In genomic region chr15:32879980-32880379, GRCh38 we compare ENCODE assay signal across 17 cellular contexts.
DNase-seq lines count a peak whose midpoint lies in the region; ATAC-seq, FAIRE-seq and TF ChIP-seq lines count a peak whose summit lies in the region.
"Had no signal": no experiment of that assay in that cellular context is flagged by ENCODE, and none has a peak within 500 bp of the region (broad histone marks: within the 10 kb centered on the region; RNA-seq: fewer than 3 reads in every experiment).

No MANE protein-coding gene starts in this region.

- H3K4me2 ChIP-seq in A549, result no peak overlapping the region

- H3K27me3 Mint-ChIP-seq in T-helper 17 cell, result no peaks in the 10 kb centered on the region
- no peaks in the 10 kb centered on the region for H3K27me3 Mint-ChIP-seq in nephron progenitor cell (ENCODE audit: low read depth, poor library complexity)

- FAIRE-seq in A549 (lab: Jason Lieb, UNC), result peak; percentile 7
- FAIRE-seq: GM12878, H1 had no signal

- H3K4me1 ChIP-seq in A549, result no peaks in the 10 kb centered on the region
- H3K4me1 ChIP-seq in esophagus muscularis mucosa, result peaks cover 4 to 78% (median 55%) of the 10 kb centered on the region in 4 donors

- no peaks in the 10 kb centered on the region for H3K36me3 ChIP-seq in esophagus muscularis mucosa

- POLR2A ChIA-PET in A549 (lab: Yijun Ruan, JAX), result no interaction called here

- peak overlapping the region; percentile 15 for H3K4me3 Mint-ChIP-seq in T-helper 17 cell
- H3K4me3 Mint-ChIP-seq in nephron progenitor cell, result no peak overlapping the region
- H3K4me3 Mint-ChIP-seq: CD8-positive, alpha-beta T cell; H9 had no signal

- DNase-seq in A549 (ENCODE audit: low read depth in 1 of 2, low spot score in 1 of 2) (no peak), T-helper 17 cell (no peak), esophagus muscularis mucosa (ENCODE audit: extremely low spot score) (no peak), nephron progenitor cell (no peak), NCI-H82 (lab: John Stamatoyannopoulos, UW) (no peak)
- DNase-seq in stimulated activated naive CD4-positive, alpha-beta T cell (lab: John Stamatoyannopoulos, UW), result no peak
- DNase-seq: Calu3; CD8-positive, alpha-beta T cell; DND-41; EL; H9 had no signal

- no peak overlapping the region for H3K4me3 ChIP-seq in A549
- no peak overlapping the region for H3K4me3 ChIP-seq in esophagus muscularis mucosa
- H3K4me3 ChIP-seq: BLaER1 treated with 17β-estradiol and CSF1 and Interleukin-3, amounts not matched to agents 10 nM and 100 nM; GM12878 had no signal

- CTCF ChIA-PET in A549 (lab: Yijun Ruan, JAX), result interaction anchor here (1.3 to 2.5 kb wide), 2 partner anchors 11 to 77 kb away, joined by 3 to 8 read pairs; no protein-coding TSS in a partner anchor

- H3K27me3 ChIP-seq in esophagus muscularis mucosa, result no peaks in the 10 kb centered on the region
- H3K27me3 ChIP-seq: BLaER1 treated with 17β-estradiol and CSF1 and Interleukin-3, amounts not matched to agents 10 nM and 100 nM had no signal

- WGBS in A549 (ENCODE audit: missing lambda C conversion rate), result 90% methylated on average over 6 of the region's 6 CpGs
- WGBS in esophagus muscularis mucosa, result 54% methylated on average over 6 of the region's 6 CpGs

- peaks cover 4% of the 10 kb centered on the region for H3K9me3 Mint-ChIP-seq in nephron progenitor cell
- H3K9me3 Mint-ChIP-seq: CD8-positive, alpha-beta T cell; H9 had no signal

- H3K9me3 ChIP-seq in A549, result no peaks in the 10 kb centered on the region
- no peaks in the 10 kb centered on the region for H3K9me3 ChIP-seq in T-helper 17 cell (ENCODE audit: control insufficient read depth, low read length, poor library complexity, severe bottlenecking)
- H3K9me3 ChIP-seq in esophagus muscularis mucosa, result no peaks in the 10 kb centered on the region
- H3K9me3 ChIP-seq: BLaER1 treated with 17β-estradiol and CSF1 and Interleukin-3, amounts not matched to agents 10 nM and 100 nM had no signal

- no peak for TF ChIP-seq RAD21 in A549 (conservative IDR thresholded peaks at IDR 0.05 in 1 of 2, IDR thresholded peaks at IDR 0.05 in 1 of 2)

- H3K27ac Mint-ChIP-seq in T-helper 17 cell (no peak overlapping the region), nephron progenitor cell (peak overlapping the region; percentile 84)
- H3K27ac Mint-ChIP-seq: CD8-positive, alpha-beta T cell; H9 had no signal

- H3K36me3 Mint-ChIP-seq in T-helper 17 cell (ENCODE audit: low read depth) (peaks cover 3% of the 10 kb centered on the region), nephron progenitor cell (ENCODE audit: low read depth) (peaks cover 11% of the 10 kb centered on the region)
- H3K36me3 Mint-ChIP-seq: CD8-positive, alpha-beta T cell had no signal

- H3K4me1 Mint-ChIP-seq in T-helper 17 cell, result peaks cover 4% of the 10 kb centered on the region
- peaks cover 73% of the 10 kb centered on the region for H3K4me1 Mint-ChIP-seq in nephron progenitor cell

- intact Hi-C loops in esophagus muscularis mucosa (cut with DNase I), result no loop called here

- TF ChIP-seq CTCF in A549 (IDR thresholded peaks at IDR 0.05) (no peak), esophagus muscularis mucosa (IDR thresholded peaks at IDR 0.05) (no peak), nephron progenitor cell (IDR thresholded peaks at IDR 0.05) (no peak)

- TF ChIP-seq EP300 in A549 (IDR thresholded peaks at IDR 0.05), result no peak
- TF ChIP-seq EP300 in esophagus muscularis mucosa (IDR thresholded peaks at IDR 0.05), result no peak

- TF ChIP-seq POLR2A in A549 (IDR thresholded peaks at IDR 0.05; ENCODE audit: low read length) (no peak), esophagus muscularis mucosa (IDR thresholded peaks at IDR 0.05; ENCODE audit: low read depth) (no peak)

- H3K27ac ChIP-seq in A549 (no peak overlapping the region), esophagus muscularis mucosa (replicated peaks in 1 of 4) (peak overlapping the region; percentile 73 to 78 (median 76))
- H3K27ac ChIP-seq: 22Rv1; BLaER1 treated with 17β-estradiol and CSF1 and Interleukin-3, amounts not matched to agents 10 nM and 100 nM had no signal

- ATAC-seq in A549 (no peak), T-helper 17 cell (no peak), HG02763 (IDR thresholded peaks at IDR 0.05; ENCODE audit: unreplicated experiment) (no peak), HG03439 (IDR thresholded peaks at IDR 0.05; ENCODE audit: unreplicated experiment) (no peak)
- ATAC-seq: CD8-positive, alpha-beta T cell; GM12878 had no signal

TF ChIP-seq in A549, 52 proteins besides CTCF, POLR2A, EP300 and RAD21:
- TF ChIP-seq POLR2AphosphoS2 (conservative IDR thresholded peaks at IDR 0.05; ENCODE audit: low read length), result no peak
- no peak for TF ChIP-seq PBX3 (IDR thresholded peaks at IDR 0.05)
- TF ChIP-seq RCOR1 (IDR thresholded peaks at IDR 0.05; ENCODE audit: low read depth, low read length), result no peak
- no peak for TF ChIP-seq FOXS1 (CRISPR knock-in tag; IDR thresholded peaks at IDR 0.05)
- TF ChIP-seq ZNF302 (CRISPR knock-in tag; IDR thresholded peaks at IDR 0.05), result no peak
- TF ChIP-seq JUNB (IDR thresholded peaks at IDR 0.05), result no peak
- no peak for TF ChIP-seq MAX (IDR thresholded peaks at IDR 0.05)
- no peak for TF ChIP-seq CBX2 (IDR thresholded peaks at IDR 0.05; ENCODE audit: borderline replicate concordance, low read depth)
- TF ChIP-seq TFCP2L1 (CRISPR knock-in tag; IDR thresholded peaks at IDR 0.05), result no peak
- no peak for TF ChIP-seq ZFP36 (IDR thresholded peaks at IDR 0.05; ENCODE audit: borderline replicate concordance, partially characterized antibody)
- TF ChIP-seq FOSL2 (IDR thresholded peaks at IDR 0.05), result no peak
- no peak for TF ChIP-seq FOSL2 (CRISPR knock-in tag; IDR thresholded peaks at IDR 0.05)
- no peak for TF ChIP-seq HEYL (CRISPR knock-in tag; IDR thresholded peaks at IDR 0.05)
- TF ChIP-seq BHLHE40 (IDR thresholded peaks at IDR 0.05; ENCODE audit: low read depth, low read length), result no peak
- no peak for TF ChIP-seq EHMT2 (IDR thresholded peaks at IDR 0.05; ENCODE audit: low read depth)
- TF ChIP-seq SMC3 (IDR thresholded peaks at IDR 0.05), result no peak

Comparison
In these comparisons a context has a peak if more than half of its experiments do, and no peak if none do; other contexts are left out.
1. H3K27ac ChIP-seq: peak in esophagus muscularis mucosa (4 of 4); none in A549 (0 of 2).